8 cellular contexts compared by ENCODE assay signal in the genomic region with DNA sequence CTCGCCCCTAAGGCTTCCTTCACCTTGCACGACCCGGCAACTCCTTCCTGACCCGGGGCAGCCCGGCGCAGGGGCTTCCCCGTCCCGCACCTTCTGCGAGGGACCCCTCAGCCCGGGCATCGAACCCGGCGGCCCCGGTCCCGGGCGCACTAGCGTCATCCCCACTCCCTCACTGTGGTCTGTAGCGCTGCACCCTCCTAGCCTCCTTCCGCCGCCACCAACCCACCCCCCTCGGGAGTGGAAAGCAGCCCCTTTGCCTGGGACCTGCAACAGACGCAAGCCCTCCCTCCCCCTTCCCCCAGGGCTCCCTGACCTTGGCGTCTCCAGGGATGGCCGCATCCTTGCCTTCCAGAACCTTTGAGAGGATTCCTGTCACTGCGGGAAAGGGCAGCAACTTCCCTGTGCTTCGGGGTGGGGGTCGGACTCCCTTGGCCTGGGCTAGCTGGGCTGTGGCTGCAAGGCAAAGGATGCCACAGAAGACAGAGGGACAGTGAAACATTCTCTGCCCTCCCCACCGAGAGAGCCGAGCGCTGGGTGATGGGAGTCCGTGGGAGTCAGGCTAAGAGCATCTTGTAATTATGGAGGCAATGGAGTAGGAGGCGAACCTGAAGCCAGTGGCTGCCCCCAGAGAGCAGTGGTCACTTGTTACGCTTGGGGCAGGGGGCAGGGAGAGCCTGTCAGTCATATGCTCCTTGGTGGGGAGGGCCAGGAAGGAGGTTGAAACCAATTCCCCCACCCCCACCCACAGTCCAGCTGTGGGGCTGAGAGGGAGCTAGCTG. TPM values are rescaled to one million over a fixed set of nuclear protein-coding genes. Genes with fewer than 3 reads are reported as not detected.
DNase-seq lines count a peak whose midpoint lies in the region; ATAC-seq and TF ChIP-seq lines count a peak whose summit lies in the region.

No MANE protein-coding gene starts in this region.

- H3K9me3 ChIP-seq in DOHH2 (ENCODE audit: control insufficient read depth, insufficient read depth, low read length) = no peaks in the 10 kb centered on the region
- H3K9me3 ChIP-seq in HUES6 (ENCODE audit: control insufficient read depth, insufficient read depth, low read depth, low read length) = no peaks in the 10 kb centered on the region
- no peaks in the 10 kb centered on the region for H3K9me3 ChIP-seq in mucosa of descending colon

- peaks cover 3% of the 10 kb centered on the region; the same call in 1 of the 2 replicates for H3F3A ChIP-seq in DOHH2 (ENCODE audit: control insufficient read depth, insufficient read depth)

- H3K36me3 ChIP-seq in DOHH2 (ENCODE audit: control insufficient read depth, low read length) (peaks cover 31% of the 10 kb centered on the region), HUES6 (ENCODE audit: control insufficient read depth, insufficient read depth, low read length) (peaks cover 44% of the 10 kb centered on the region), mucosa of descending colon (ENCODE audit: low read depth) (peaks cover 3% of the 10 kb centered on the region)

- DNase-seq in cerebellar cortex (ENCODE audit: low spot score) = peak; percentile 33
- no peak for DNase-seq in mucosa of descending colon
- DNase-seq in hippocampal formation (lab: John Stamatoyannopoulos, UW) = no peak
- DNase-seq in NOMO-1 treated with DMSO at 0.1 percent for 48 hours (lab: John Stamatoyannopoulos, UW; ENCODE audit: unreplicated experiment) = no peak

- H3K9ac ChIP-seq in HUES6 (ENCODE audit: low read length) = peak overlapping the region; percentile 32

- peaks cover 24% of the 10 kb centered on the region for H3K4me1 ChIP-seq in DOHH2 (ENCODE audit: control insufficient read depth, low read length)
- H3K4me1 ChIP-seq in HUES6 (ENCODE audit: control insufficient read depth, insufficient read depth, low read length) = peaks cover 16% of the 10 kb centered on the region; the same call in 1 of the 2 replicates
- peaks cover 17% of the 10 kb centered on the region for H3K4me1 ChIP-seq in mucosa of descending colon (ENCODE audit: low read depth)

- no peak for TF ChIP-seq CTCF in DOHH2 (IDR thresholded peaks at IDR 0.05; ENCODE audit: low read depth, low read length, poor library complexity, severe bottlenecking)
- no peak for TF ChIP-seq CTCF in mucosa of descending colon (IDR thresholded peaks at IDR 0.05)

- ATAC-seq in mucosa of descending colon = peak; percentile 17
- no peak for ATAC-seq in HG03520 (IDR thresholded peaks at IDR 0.05; ENCODE audit: unreplicated experiment)
- no peak for ATAC-seq in GM21381 (IDR thresholded peaks at IDR 0.05; ENCODE audit: unreplicated experiment)

- H3K79me2 ChIP-seq in DOHH2 (ENCODE audit: control insufficient read depth, low read length) = no peaks in the 10 kb centered on the region

- peak overlapping the region; percentile 76 for H3K4me3 ChIP-seq in DOHH2 (ENCODE audit: low read length)
- peak overlapping the region; percentile 86 for H3K4me3 ChIP-seq in HUES6 (ENCODE audit: low read depth, low read length)
- peak overlapping the region; percentile 17 for H3K4me3 ChIP-seq in mucosa of descending colon

- H4K20me1 ChIP-seq in DOHH2 (ENCODE audit: control insufficient read depth, insufficient read depth, low read depth, low read length) = no peaks in the 10 kb centered on the region

- H3K27me3 ChIP-seq in DOHH2 (ENCODE audit: control insufficient read depth, low read length) = peaks cover 7% of the 10 kb centered on the region
- no peaks in the 10 kb centered on the region for H3K27me3 ChIP-seq in HUES6 (ENCODE audit: control insufficient read depth, insufficient read depth, low read length)

- no peaks in the 10 kb centered on the region for H3K9me2 ChIP-seq in DOHH2 (replicated peaks; ENCODE audit: control insufficient read depth, low read length)

- peak overlapping the region; percentile 82 for H3K4me2 ChIP-seq in DOHH2 (ENCODE audit: low read length)

- H3K27ac ChIP-seq in DOHH2 (ENCODE audit: low read depth, low read length) (no peak overlapping the region), HUES6 (ENCODE audit: low read depth, low read length) (no peak overlapping the region)

- intact Hi-C loops in mucosa of descending colon (cut with DNase I, micrococcal nuclease) = no loop called here

RNA-seq across cellular contexts. Expression of a gene that starts 0.8 kb away (rescaled TPM):
- total RNA-seq in mucosa of descending colon = 10 to 100 TPM in 1 of 3 donors, 1 to 10 TPM in 2; 3.9 to 11.8 (median 8.5) TPM

RNA-seq across cellular contexts. Expression of a gene that starts 11.1 kb away (rescaled TPM):
- total RNA-seq in mucosa of descending colon = 10 to 100 TPM; 35.8 to 95.2 (median 46.6) TPM

RNA-seq across cellular contexts. Expression of a gene that starts 18.7 kb away (rescaled TPM):
- total RNA-seq in mucosa of descending colon = 10 to 100 TPM; 61.1 to 74.1 (median 64.6) TPM

RNA-seq across cellular contexts. Expression of a gene that starts 26.9 kb away (rescaled TPM):
- total RNA-seq in mucosa of descending colon = 10 to 100 TPM in 2 of 3 donors, 1 to 10 TPM in 1; 6.2 to 36.8 (median 18.4) TPM

RNA-seq across cellular contexts. Expression of a gene that starts 46.4 kb away (rescaled TPM):
- total RNA-seq in mucosa of descending colon = 1 to 10 TPM; 2.3 to 4.3 (median 2.8) TPM

Comparison
In these comparisons a context has a peak if more than half of its experiments do, and no peak if none do; other contexts are left out.
1. H3K4me3 ChIP-seq: peak in every context shown above with its lines; median percentile 86 in HUES6; 76 in DOHH2; 17 in mucosa of descending colon.